In the genomic region with DNA sequence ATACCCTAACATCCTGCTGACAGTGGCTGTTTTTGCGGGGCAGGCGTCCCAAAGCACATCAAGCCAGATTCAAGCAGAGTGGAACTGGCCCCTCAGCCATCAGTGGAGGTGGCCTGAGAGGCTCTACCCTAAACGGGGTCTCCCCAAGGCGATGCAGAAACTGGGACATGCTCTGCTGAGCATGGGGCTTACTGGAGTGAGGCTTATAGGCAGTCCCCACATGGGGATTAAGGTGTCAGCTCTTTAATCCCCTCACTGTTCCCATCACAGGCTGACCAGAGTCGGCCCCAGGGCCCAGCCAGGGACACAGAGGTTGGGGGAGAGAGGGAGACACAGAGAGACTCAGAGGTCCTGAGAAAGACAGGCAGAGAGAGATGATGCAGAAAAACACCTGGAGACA, we compare ENCODE assay signal across 25 cellular contexts. TPM values are rescaled to one million over a fixed set of nuclear protein-coding genes. Genes with fewer than 3 reads are reported as not detected.
"Had no signal": no experiment of that assay in that cellular context is flagged by ENCODE, and none has a peak within 500 bp of the region (broad histone marks: within the 10 kb centered on the region; RNA-seq: fewer than 3 reads in every experiment).

No MANE protein-coding gene starts in this region.

- H3K4me3 Mint-ChIP-seq: effector memory CD8-positive, alpha-beta T cell; natural killer cell treated with Interleukin-12 subunit alpha and Interleukin-12 subunit beta and Interleukin-15 and Interleukin-18, amount 100 ng/mL, for 72 hours; stimulated activated naive B cell treated with anti-CD40 and anti-IgM and Interleukin-4, amounts not matched to agents 10 μg/mL and 1 μg/mL and 100 μg/mL, for 72 hours; stimulated activated naive CD8-positive, alpha-beta T cell treated with anti-CD3 and anti-CD28 coated beads, Interleukin-15, amount 100 ng/mL, for 72 hours had no signal

- H3K27ac ChIP-seq: epithelial cell of prostate, esophagus muscularis mucosa, gastrocnemius medialis, heart right ventricle, parathyroid adenoma, psoas muscle, right lobe of liver, testis, tibial nerve had no signal

- H3K27me3 Mint-ChIP-seq: effector memory CD8-positive, alpha-beta T cell; natural killer cell treated with Interleukin-12 subunit alpha and Interleukin-12 subunit beta and Interleukin-15 and Interleukin-18, amount 100 ng/mL, for 72 hours had no signal

- H3K9me3 Mint-ChIP-seq: effector memory CD8-positive, alpha-beta T cell; natural killer cell treated with Interleukin-12 subunit alpha and Interleukin-12 subunit beta and Interleukin-15 and Interleukin-18, amount 100 ng/mL, for 72 hours; stimulated activated naive B cell treated with anti-CD40 and anti-IgM and Interleukin-4, amounts not matched to agents 10 μg/mL and 1 μg/mL and 100 μg/mL, for 72 hours; stimulated activated naive CD8-positive, alpha-beta T cell treated with anti-CD3 and anti-CD28 coated beads, Interleukin-15, amount 100 ng/mL, for 72 hours had no signal

- H3K36me3 Mint-ChIP-seq: natural killer cell treated with Interleukin-12 subunit alpha and Interleukin-12 subunit beta and Interleukin-15 and Interleukin-18, amount 100 ng/mL, for 72 hours; stimulated activated naive B cell treated with anti-CD40 and anti-IgM and Interleukin-4, amounts not matched to agents 10 μg/mL and 1 μg/mL and 100 μg/mL, for 72 hours had no signal

- ATAC-seq: effector memory CD8-positive, alpha-beta T cell; gastrocnemius medialis; heart right ventricle; left lobe of liver; mucosa of descending colon; natural killer cell treated with Interleukin-12 subunit alpha and Interleukin-12 subunit beta and Interleukin-15 and Interleukin-18, amount 100 ng/mL, for 72 hours; psoas muscle; right lobe of liver; stimulated activated naive B cell treated with anti-CD40 and anti-IgM and Interleukin-4, amounts not matched to agents 10 μg/mL and 1 μg/mL and 100 μg/mL, for 72 hours; stimulated activated naive CD8-positive, alpha-beta T cell treated with anti-CD3 and anti-CD28 coated beads, Interleukin-15, amount 100 ng/mL, for 72 hours had no signal

- DNase-seq: effector memory CD8-positive, alpha-beta T cell; gastrocnemius medialis; heart right ventricle; hypothalamus; islet precursor cell; mammary epithelial cell; mucosa of descending colon; psoas muscle; retina; right lobe of liver; stimulated activated CD4-positive, alpha-beta T cell treated with anti-CD3 and anti-CD28 coated beads, Interleukin-4, amount 100 ng/mL, for 1 hour; stimulated activated naive B cell treated with anti-CD40 and anti-IgM and Interleukin-4, amounts not matched to agents 10 μg/mL and 1 μg/mL and 100 μg/mL, for 72 hours; stimulated activated naive CD8-positive, alpha-beta T cell treated with anti-CD3 and anti-CD28 coated beads, Interleukin-15, amount 100 ng/mL, for 72 hours; testis had no signal

- H3K27ac Mint-ChIP-seq: natural killer cell treated with Interleukin-12 subunit alpha and Interleukin-12 subunit beta and Interleukin-15 and Interleukin-18, amount 100 ng/mL, for 72 hours; stimulated activated naive B cell treated with anti-CD40 and anti-IgM and Interleukin-4, amounts not matched to agents 10 μg/mL and 1 μg/mL and 100 μg/mL, for 72 hours; stimulated activated naive CD8-positive, alpha-beta T cell treated with anti-CD3 and anti-CD28 coated beads, Interleukin-15, amount 100 ng/mL, for 72 hours had no signal

RNA-seq across cellular contexts. Expression of gene CYP2F1, which starts 17.0 kb away (rescaled TPM):
- total RNA-seq: esophagus muscularis mucosa; fibroblast of villous mesenchyme; gastrocnemius medialis; heart right ventricle; left lobe of liver; lower leg skin; mammary epithelial cell; mucosa of descending colon; natural killer cell treated with Interleukin-12 subunit alpha and Interleukin-12 subunit beta and Interleukin-15 and Interleukin-18, amount 100 ng/mL, for 72 hours; omental fat pad; psoas muscle; right lobe of liver; subcutaneous adipose tissue; tibial nerve; ureter had no signal

RNA-seq across cellular contexts. Expression of gene CYP2A13, which starts 42.9 kb away (rescaled TPM):
- total RNA-seq: esophagus muscularis mucosa; fibroblast of villous mesenchyme; gastrocnemius medialis; heart right ventricle; lower leg skin; mammary epithelial cell; mucosa of descending colon; natural killer cell treated with Interleukin-12 subunit alpha and Interleukin-12 subunit beta and Interleukin-15 and Interleukin-18, amount 100 ng/mL, for 72 hours; omental fat pad; psoas muscle; subcutaneous adipose tissue; tibial nerve; ureter had no signal
